In genomic region chr21:46322351-46323226, GRCh38 we compare ENCODE assay signal across 8 cellular contexts. TPM values are rescaled to one million over a fixed set of nuclear protein-coding genes. Genes with fewer than 3 reads are reported as not detected.
DNase-seq lines count a peak whose midpoint lies in the region; ATAC-seq and TF ChIP-seq lines count a peak whose summit lies in the region.

No MANE protein-coding gene starts in this region.

- DNase-seq in NOMO-1 treated with DMSO at 0.1 percent for 48 hours (lab: John Stamatoyannopoulos, UW; ENCODE audit: unreplicated experiment) (peak; percentile 23), NOMO-1 treated with dmso at 0.1 percent for 144 hours (lab: John Stamatoyannopoulos, UW; ENCODE audit: unreplicated experiment) (no peak), myocyte (ENCODE audit: low read depth) (peak; percentile 37), GM19238 (ENCODE audit: insufficient read length, low spot score) (no peak)

- H3K4me3 ChIP-seq in duodenal mucosa (ENCODE audit: low read depth in 1 of 2, low read length in 2 of 2), result peak overlapping the region; percentile 74 to 84

- H3K27me3 ChIP-seq in duodenal mucosa (ENCODE audit: control insufficient read depth in 1 of 2, insufficient read depth in 2 of 2, low read length in 2 of 2), result no peaks in the 10 kb centered on the region

- H3K9me3 ChIP-seq in duodenal mucosa (ENCODE audit: control insufficient read depth in 1 of 2, low read length in 2 of 2), result no peaks in the 10 kb centered on the region

- H3K9ac ChIP-seq in duodenal mucosa (ENCODE audit: low read depth in 1 of 2, low read length in 2 of 2), result peak overlapping the region; percentile 66 to 77

- H3K36me3 ChIP-seq in duodenal mucosa (ENCODE audit: control insufficient read depth in 1 of 2, insufficient read depth in 2 of 2, low read length in 2 of 2), result peaks cover 0 to 3% of the 10 kb centered on the region in 2 donors

- peaks cover 22 to 40% of the 10 kb centered on the region in 2 donors for H3K4me1 ChIP-seq in duodenal mucosa (ENCODE audit: control insufficient read depth in 1 of 2, insufficient read depth in 2 of 2, low read length in 2 of 2)

- ATAC-seq in GM19455 (IDR thresholded peaks at IDR 0.05; ENCODE audit: unreplicated experiment) (no peak), GM18907 (IDR thresholded peaks at IDR 0.05; ENCODE audit: unreplicated experiment) (no peak)

- no peak overlapping the region for H3K27ac ChIP-seq in duodenal mucosa (ENCODE audit: low read depth, low read length)

TF ChIP-seq in PFSK-1, 5 proteins besides CTCF, POLR2A, EP300 and RAD21:
- TF ChIP-seq REST (IDR thresholded peaks at IDR 0.05; ENCODE audit: insufficient read depth in 1 of 2, low read depth in 2 of 2, low read length in 2 of 2) (no peak), POLR2AphosphoS5 (IDR thresholded peaks at IDR 0.05; ENCODE audit: low read depth, low read length) (peak; percentile 42; the same call in 1 of the 2 replicates), SIN3A (IDR thresholded peaks at IDR 0.05; ENCODE audit: borderline replicate concordance, insufficient read depth, low read length) (peak; percentile 20; the same call in 1 of the 2 replicates)

RNA-seq across cellular contexts. Expression of gene C21orf58, which starts 1.1 kb away (rescaled TPM):
- 10.3 TPM for polyA plus RNA-seq in PFSK-1 (2012; ENCODE audit: insufficient read length, low read depth)
- total RNA-seq in myocyte, result 1.2 and 1.7 TPM in 2 replicates
- polyA plus RNA-seq in myocyte (2012), result 4.7 TPM

RNA-seq across cellular contexts. Expression of gene PCNT, which starts 1.4 kb away (rescaled TPM):
- 30.4 TPM for polyA plus RNA-seq in PFSK-1 (2012; ENCODE audit: insufficient read length, low read depth)
- 32.2 and 40.8 TPM in 2 replicates for total RNA-seq in myocyte
- polyA plus RNA-seq in myocyte (2012), result 19.6 TPM

RNA-seq across cellular contexts. Expression of gene YBEY, which starts 36.4 kb away (rescaled TPM):
- polyA plus RNA-seq in PFSK-1 (2012; ENCODE audit: insufficient read length, low read depth), result 40.4 TPM
- 21.5 and 31.5 TPM in 2 replicates for total RNA-seq in myocyte
- polyA plus RNA-seq in myocyte (2012), result 27.2 TPM

RNA-seq across cellular contexts. Expression of gene MCM3AP, which starts 37.2 kb away (rescaled TPM):
- 59.1 TPM for polyA plus RNA-seq in PFSK-1 (2012; ENCODE audit: insufficient read length, low read depth)
- total RNA-seq in myocyte, result 85.4 and 103 TPM in 2 replicates
- polyA plus RNA-seq in myocyte (2012), result 66.2 TPM

Comparison
In these comparisons a context has a peak if more than half of its experiments do, and no peak if none do; other contexts are left out.
1. DNase-seq: peak in NOMO-1 treated with DMSO at 0.1 percent for 48 hours (single experiment) and myocyte (single experiment); none in NOMO-1 treated with dmso at 0.1 percent for 144 hours (single experiment) and GM19238 (single experiment).